Comparison of ENCODE assay signal across 10 cellular contexts in genomic region chr20:62356143-62356947, GRCh38. TPM values are rescaled to one million over a fixed set of nuclear protein-coding genes. Genes with fewer than 3 reads are reported as not detected.
DNase-seq lines count a peak whose midpoint lies in the region; TF ChIP-seq lines count a peak whose summit lies in the region.
"Had no signal": no experiment of that assay in that cellular context is flagged by ENCODE, and none has a peak within 500 bp of the region (broad histone marks: within the 10 kb centered on the region; RNA-seq: fewer than 3 reads in every experiment).

No MANE protein-coding gene starts in this region.

- no peak overlapping the region for H4K8ac ChIP-seq in neuronal stem cell (ENCODE audit: low read depth, low read length)

- no peak for TF ChIP-seq POLR2A in uterus (IDR thresholded peaks at IDR 0.05)

- TF ChIP-seq CTCF in fibroblast of lung (conservative IDR thresholded peaks at IDR 0.05 in 1 of 2, IDR thresholded peaks at IDR 0.05 in 1 of 2; ENCODE audit: low read depth in 1 of 2, low read length in 2 of 2) (no peak), uterus (IDR thresholded peaks at IDR 0.05) (no peak)

- H2AFZ ChIP-seq in fibroblast of lung (ENCODE audit: low read length) (no peak overlapping the region), neuronal stem cell (ENCODE audit: low read length) (no peak overlapping the region)

- peaks cover 42% of the 10 kb centered on the region for H3K79me1 ChIP-seq in neuronal stem cell (ENCODE audit: low read depth, low read length)

- H2BK12ac ChIP-seq in neuronal stem cell (ENCODE audit: low read length), result no peak overlapping the region

- intact Hi-C loops in uterus (cut with DNase I; ENCODE audit: low total_unique reads), result no loop called here

- no peaks in the 10 kb centered on the region for H4K20me1 ChIP-seq in fibroblast of lung (ENCODE audit: control insufficient read depth, extremely low read depth, insufficient read depth, low read length)

- H3K4me1 ChIP-seq in fibroblast of lung (ENCODE audit: control insufficient read depth, extremely low read depth, insufficient read depth, low read length), result peaks cover 39% of the 10 kb centered on the region
- peaks cover 28 to 38% of the 10 kb centered on the region in 2 donors for H3K4me1 ChIP-seq in neuronal stem cell (ENCODE audit: control insufficient read depth in 2 of 2, insufficient read depth in 1 of 2, low read depth in 1 of 2, low read length in 2 of 2)
- peaks cover 7 to 36% of the 10 kb centered on the region in 2 donors for H3K4me1 ChIP-seq in uterus

- H3K36me3 ChIP-seq in fibroblast of lung (ENCODE audit: control insufficient read depth, insufficient read depth, low read length), result peaks cover 4% of the 10 kb centered on the region
- peaks cover 11 to 13% of the 10 kb centered on the region in 2 donors for H3K36me3 ChIP-seq in neuronal stem cell (replicated peaks in 1 of 2; ENCODE audit: control insufficient read depth in 2 of 2, insufficient read depth in 2 of 2, low read length in 2 of 2)
- no peaks in the 10 kb centered on the region for H3K36me3 ChIP-seq in uterus

- WGBS in neuronal stem cell (ENCODE audit: extremely low coverage in 2 of 2, insufficient read length in 2 of 2, insufficient replicate concordance in 1 of 2), 2 donors, result no CpG with 5 or more reads among the region's 34 CpGs

- peak; percentile 93 to 95 for DNase-seq in SHP77 (lab: John Stamatoyannopoulos, UW)
- no peak for DNase-seq in SHP77 treated with DMSO at 0.1 percent for 48 hours (lab: John Stamatoyannopoulos, UW)
- peak in 1 of 2 donors; percentile 47 for DNase-seq in fibroblast of lung (ENCODE audit: low read depth in 2 of 2)
- DNase-seq in neuronal stem cell (ENCODE audit: low spot score), result no peak
- DNase-seq in uterus, result no peak
- DNase-seq in NCI-H2081 treated with DMSO at 0.1 percent for 48 hours (lab: John Stamatoyannopoulos, UW), result no peak
- DNase-seq in NCI-H2196 (lab: John Stamatoyannopoulos, UW; ENCODE audit: unreplicated experiment), result no peak
- DNase-seq in iPS-NIHi7 (ENCODE audit: extremely low spot score), result no peak
- DNase-seq: activated naive CD4-positive, alpha-beta T cell treated with Interleukin-2 at 50 U/mL for 16 hours; NCI-H2171 treated with DMSO at 0.1 percent for 48 hours had no signal

- H3K79me2 ChIP-seq in fibroblast of lung (ENCODE audit: control insufficient read depth, insufficient read depth, low read length), result peaks cover 4% of the 10 kb centered on the region

- H3K27ac ChIP-seq in fibroblast of lung (ENCODE audit: insufficient read depth, low read length) (peak overlapping the region; percentile 56), neuronal stem cell (replicated peaks; ENCODE audit: low read length) (peak overlapping the region; percentile 10), uterus (peak overlapping the region; percentile 91 to 92)

- H3K14ac ChIP-seq in neuronal stem cell (ENCODE audit: low read length), result peak overlapping the region; percentile 75

- peak overlapping the region; percentile 58 for H2BK15ac ChIP-seq in neuronal stem cell (ENCODE audit: low read length)

- H3K27me3 ChIP-seq in fibroblast of lung (ENCODE audit: control insufficient read depth, insufficient read depth, low read length), result no peaks in the 10 kb centered on the region
- H3K27me3 ChIP-seq in neuronal stem cell (ENCODE audit: control insufficient read depth in 3 of 3, insufficient read depth in 3 of 3, low read depth in 1 of 3, low read length in 3 of 3), result no peaks in the 10 kb centered on the region
- no peaks in the 10 kb centered on the region for H3K27me3 ChIP-seq in uterus

- H3K4me3 ChIP-seq in fibroblast of lung (replicated peaks in 1 of 4; ENCODE audit: control extremely low read depth in 1 of 4, insufficient read depth in 1 of 4, low read depth in 3 of 4, low read length in 4 of 4), result peak overlapping the region in 2 of 4 experiments; percentile 5 to 21
- H3K4me3 ChIP-seq in neuronal stem cell (ENCODE audit: low read length in 2 of 2), result no peak overlapping the region
- peak overlapping the region in 1 of 2 donors; percentile 5 for H3K4me3 ChIP-seq in uterus

- H3K9ac ChIP-seq in fibroblast of lung (ENCODE audit: insufficient read depth, low read length), result peak overlapping the region; percentile 30
- H3K9ac ChIP-seq in neuronal stem cell (ENCODE audit: low read depth, low read length, poor library complexity), result peak overlapping the region; percentile 78

- H3K9me3 ChIP-seq in fibroblast of lung (ENCODE audit: control insufficient read depth, insufficient read depth, low read depth, low read length) (no peaks in the 10 kb centered on the region), neuronal stem cell (replicated peaks in 1 of 2; ENCODE audit: control insufficient read depth in 2 of 2, insufficient read depth in 1 of 2, low read depth in 1 of 2, low read length in 2 of 2) (no peaks in the 10 kb centered on the region), uterus (no peaks in the 10 kb centered on the region)

- H2AK5ac ChIP-seq in neuronal stem cell (ENCODE audit: low read depth, low read length), result peak overlapping the region; percentile 84

- H2BK5ac ChIP-seq in neuronal stem cell (ENCODE audit: low read length), result peak overlapping the region; percentile 87

- H4K91ac ChIP-seq in neuronal stem cell (ENCODE audit: low read depth, low read length, poor library complexity), result no peak overlapping the region

- no peak overlapping the region for H3K23ac ChIP-seq in neuronal stem cell (ENCODE audit: low read depth, low read length, poor library complexity)

- H3K4ac ChIP-seq in neuronal stem cell (ENCODE audit: low read length), result no peak overlapping the region

- H3K4me2 ChIP-seq in fibroblast of lung (ENCODE audit: extremely low read depth, insufficient read depth, low read length), result peak overlapping the region; percentile 72
- H3K4me2 ChIP-seq in neuronal stem cell (ENCODE audit: insufficient read depth, low read length, poor library complexity, severe bottlenecking), result no peak overlapping the region

- peak overlapping the region; percentile 80 for H3K18ac ChIP-seq in neuronal stem cell (ENCODE audit: low read length)

- H2BK120ac ChIP-seq in neuronal stem cell (ENCODE audit: low read depth, low read length), result peak overlapping the region; percentile 61

RNA-seq across cellular contexts. Expression of gene LAMA5, which starts 10.8 kb away (rescaled TPM):
- 47.0 and 81.6 TPM in 2 replicates for total RNA-seq in fibroblast of lung
- 1.5 and 4.3 TPM in 2 replicates for polyA plus RNA-seq in fibroblast of lung
- polyA plus RNA-seq in fibroblast of lung (2012), result 22.0 and 58.2 TPM in 2 replicates
- 6.9 and 17.3 TPM in 2 replicates for polyA minus RNA-seq in fibroblast of lung (ENCODE audit: low replicate concordance)
- polyA plus RNA-seq in neuronal stem cell (2013, experiment 1 of 2), result 59.5 TPM
- polyA plus RNA-seq in neuronal stem cell (2013, experiment 2 of 2), result 57.4 TPM
- 100 to 1,000 TPM in 2 of 4 donors, 10 to 100 TPM in 2; 50.6 to 375 (median 90.8) TPM for total RNA-seq in uterus

RNA-seq across cellular contexts. Expression of gene RPS21, which starts 30.6 kb away (rescaled TPM):
- total RNA-seq in fibroblast of lung, result 718 and 867 TPM in 2 replicates
- polyA plus RNA-seq in fibroblast of lung, result 2,081 and 2,825 TPM in 2 replicates
- polyA plus RNA-seq in fibroblast of lung (2012), result 3,514 and 3,924 TPM in 2 replicates
- polyA minus RNA-seq in fibroblast of lung (ENCODE audit: low replicate concordance), result 272 and 495 TPM in 2 replicates
- polyA plus RNA-seq in neuronal stem cell (2013, experiment 1 of 2), result 3,158 TPM
- 3,117 TPM for polyA plus RNA-seq in neuronal stem cell (2013, experiment 2 of 2)
- over 10,000 TPM in 1 of 4 donors, 1,000 to 10,000 TPM in 3; 1,151 to 14,756 (median 1,928) TPM for total RNA-seq in uterus

RNA-seq across cellular contexts. Expression of gene CABLES2, which starts 50.7 kb away (rescaled TPM):
- total RNA-seq in fibroblast of lung (0.51 and 0.66 TPM in 2 replicates), uterus (10 to 100 TPM in 1 of 4 donors, 1 to 10 TPM in 2, under 1 TPM in 1; 0.29 to 10.6 (median 2.6) TPM)
- polyA plus RNA-seq in fibroblast of lung, result 2.9 and 4.4 TPM in 2 replicates
- 3.4 and 5.3 TPM in 2 replicates for polyA plus RNA-seq in fibroblast of lung (2012)
- 7.4 and 8.2 TPM in 2 replicates for polyA minus RNA-seq in fibroblast of lung (ENCODE audit: low replicate concordance)
- polyA plus RNA-seq in neuronal stem cell (2013, experiment 1 of 2), result 15.0 TPM
- polyA plus RNA-seq in neuronal stem cell (2013, experiment 2 of 2), result 14.9 TPM

RNA-seq across cellular contexts. Expression of gene ADRM1, which starts 53.5 kb away (rescaled TPM):
- total RNA-seq in fibroblast of lung, result 61.1 and 71.3 TPM in 2 replicates
- polyA plus RNA-seq in fibroblast of lung, result 41.2 and 67.1 TPM in 2 replicates
- 93.7 and 155 TPM in 2 replicates for polyA plus RNA-seq in fibroblast of lung (2012)
- 37.3 and 44.1 TPM in 2 replicates for polyA minus RNA-seq in fibroblast of lung (ENCODE audit: low replicate concordance)
- polyA plus RNA-seq in neuronal stem cell (2013, experiment 1 of 2), result 69.1 TPM
- 69.0 TPM for polyA plus RNA-seq in neuronal stem cell (2013, experiment 2 of 2)
- total RNA-seq in uterus, result 10 to 100 TPM; 42.9 to 82.7 (median 60.9) TPM

Comparison
In these comparisons a context has a peak if more than half of its experiments do, and no peak if none do; other contexts are left out.
1. DNase-seq: peak in SHP77 (2 of 2); none in SHP77 treated with DMSO at 0.1 percent for 48 hours (single experiment), neuronal stem cell (single experiment), uterus (0 of 2), NCI-H2081 treated with DMSO at 0.1 percent for 48 hours (single experiment), NCI-H2196 (single experiment) and iPS-NIHi7 (single experiment).
2. H3K27ac ChIP-seq: peak in every context shown above with its lines; median percentile 92 in uterus; 56 in fibroblast of lung; 10 in neuronal stem cell.